8 cellular contexts compared by ENCODE assay signal in the genomic region with DNA sequence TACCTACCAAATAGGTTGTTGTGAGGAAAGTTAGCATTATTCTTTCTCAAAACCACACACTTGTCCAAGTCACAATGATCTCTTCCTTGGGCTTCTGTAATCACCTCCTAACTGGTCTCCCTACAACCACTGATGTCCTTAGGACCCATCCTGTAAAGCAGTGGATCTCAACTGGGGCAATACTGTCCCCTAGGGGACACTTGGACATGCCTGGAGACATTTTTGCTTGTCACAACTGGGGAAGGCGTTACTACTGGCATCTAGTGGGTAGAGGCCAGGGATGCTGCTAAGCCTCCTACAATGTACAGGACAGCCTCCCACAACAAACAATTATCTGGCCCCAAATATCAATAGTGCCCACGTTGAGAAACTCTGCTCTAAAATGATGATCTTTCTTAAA.
A peak's percentile ranks its signal among the peaks of the same experiment; 100 is the strongest.
DNase-seq lines count a peak whose midpoint lies in the region; ATAC-seq and TF ChIP-seq lines count a peak whose summit lies in the region.

No MANE protein-coding gene starts in this region.

- no peaks in the 10 kb centered on the region for H3K36me3 Mint-ChIP-seq in mesothelial cell of epicardium

- no peaks in the 10 kb centered on the region for H3K27me3 Mint-ChIP-seq in mesothelial cell of epicardium (ENCODE audit: low read depth)

- no peak overlapping the region for H3K4me3 ChIP-seq in OCI-LY7 (ENCODE audit: low read depth, low read length, poor library complexity, severe bottlenecking)
- H3K4me3 ChIP-seq in dorsolateral prefrontal cortex: no peak overlapping the region

- intact Hi-C loops in OCI-LY7 (cut with micrococcal nuclease; ENCODE audit: unreplicated experiment): loop anchor here (1.0 to 10.0 kb wide), 2 partner anchors 120 to 158 kb away; no protein-coding TSS in a partner anchor
- intact Hi-C loops in dorsolateral prefrontal cortex (cut with DNase I): loop anchor here in 1 of 2 donors (2.0 kb wide), 1 partner anchor 118 kb away; the partner anchor contains the start of gene AP1S2

- no peak overlapping the region for H2AFZ ChIP-seq in OCI-LY7 (ENCODE audit: low read length)

- no peaks in the 10 kb centered on the region for H3K79me2 ChIP-seq in OCI-LY7 (ENCODE audit: insufficient read depth, low read depth, low read length)

- no peak overlapping the region for H3K4me2 ChIP-seq in OCI-LY7 (ENCODE audit: low read length)

- ATAC-seq in GM21576 (IDR thresholded peaks at IDR 0.05; ENCODE audit: unreplicated experiment) (peak; percentile 79), HG03280 (IDR thresholded peaks at IDR 0.05; ENCODE audit: unreplicated experiment) (no peak)

- H3K27ac ChIP-seq in OCI-LY7 (ENCODE audit: low read depth, low read length, poor library complexity, severe bottlenecking) (no peak overlapping the region), dorsolateral prefrontal cortex (no peak overlapping the region)

- CTCF ChIA-PET in OCI-LY7 (lab: Charles Lee; ENCODE audit: unreplicated experiment): no interaction called here

- TF ChIP-seq CTCF in OCI-LY7 (conservative IDR thresholded peaks at IDR 0.05; ENCODE audit: low read length) (peak; percentile 67), dorsolateral prefrontal cortex (IDR thresholded peaks at IDR 0.05 in 54 of 56, conservative IDR thresholded peaks at IDR 0.05 in 2 of 56; ENCODE audit: low read depth in 1 of 56, partially characterized antibody in 56 of 56) (peak in 55 of 56 donors; percentile 20 to 73 (median 55)), mesothelial cell of epicardium (IDR thresholded peaks at IDR 0.05; ENCODE audit: unreplicated experiment) (peak; percentile 14)

- peaks cover 0 to 62% (median 8%) of the 10 kb centered on the region in 45 donors for H3K27me3 ChIP-seq in dorsolateral prefrontal cortex

- H3K4me1 ChIP-seq in OCI-LY7 (ENCODE audit: insufficient read depth, low read length, poor library complexity, severe bottlenecking): no peaks in the 10 kb centered on the region

- H3K9me2 ChIP-seq in OCI-LY7 (ENCODE audit: insufficient read depth, low read length): no peaks in the 10 kb centered on the region

- H3K36me3 ChIP-seq in OCI-LY7 (ENCODE audit: insufficient read depth, low read length): no peaks in the 10 kb centered on the region

- no peak overlapping the region for H3K4me3 Mint-ChIP-seq in mesothelial cell of epicardium

- no peaks in the 10 kb centered on the region for H3K9me3 Mint-ChIP-seq in mesothelial cell of epicardium

- H3K27ac Mint-ChIP-seq in mesothelial cell of epicardium: no peak overlapping the region

- peak; percentile 63 for DNase-seq in DMS 273 (lab: John Stamatoyannopoulos, UW; ENCODE audit: unreplicated experiment)
- no peak for DNase-seq in DMS 273 treated with DMSO at 0.1 percent for 48 hours (lab: John Stamatoyannopoulos, UW)
- DNase-seq in OCI-LY7 (ENCODE audit: low spot score): peak; percentile 56
- DNase-seq in dorsolateral prefrontal cortex: peak in 5 of 10 donors; percentile 6 to 50 (median 40)
- DNase-seq in mesothelial cell of epicardium (ENCODE audit: low spot score in 2 of 2, unreplicated experiment in 2 of 2): no peak
- no peak for DNase-seq in cerebellar nuclear complex (lab: John Stamatoyannopoulos, UW)

- H4K20me1 ChIP-seq in OCI-LY7 (ENCODE audit: insufficient read depth, low read length): no peaks in the 10 kb centered on the region

- POLR2A ChIA-PET in OCI-LY7 (lab: Charles Lee): interaction anchor here (1.1 kb wide), 1 partner anchor 12 kb away, joined by 3 read pairs; no protein-coding TSS in a partner anchor

- peaks cover 9% of the 10 kb centered on the region for H3K4me1 Mint-ChIP-seq in mesothelial cell of epicardium

- BruUV-seq in OCI-LY7 (replicated peaks; lab: Mats Ljungman, UMichigan): no TSS peak

- no peaks in the 10 kb centered on the region for H3K9me3 ChIP-seq in OCI-LY7 (ENCODE audit: low read length)

Comparison
In these comparisons a context has a peak if more than half of its experiments do, and no peak if none do; other contexts are left out.
1. DNase-seq: peak in DMS 273 (single experiment) and OCI-LY7 (single experiment); none in DMS 273 treated with DMSO at 0.1 percent for 48 hours (single experiment), mesothelial cell of epicardium (0 of 2) and cerebellar nuclear complex (0 of 2).
2. CTCF ChIP-seq: peak in every context shown above with its lines; median percentile 67 in OCI-LY7; 55 in dorsolateral prefrontal cortex; 14 in mesothelial cell of epicardium.